ENCODE assay signal across 20 cellular contexts in the genomic region with DNA sequence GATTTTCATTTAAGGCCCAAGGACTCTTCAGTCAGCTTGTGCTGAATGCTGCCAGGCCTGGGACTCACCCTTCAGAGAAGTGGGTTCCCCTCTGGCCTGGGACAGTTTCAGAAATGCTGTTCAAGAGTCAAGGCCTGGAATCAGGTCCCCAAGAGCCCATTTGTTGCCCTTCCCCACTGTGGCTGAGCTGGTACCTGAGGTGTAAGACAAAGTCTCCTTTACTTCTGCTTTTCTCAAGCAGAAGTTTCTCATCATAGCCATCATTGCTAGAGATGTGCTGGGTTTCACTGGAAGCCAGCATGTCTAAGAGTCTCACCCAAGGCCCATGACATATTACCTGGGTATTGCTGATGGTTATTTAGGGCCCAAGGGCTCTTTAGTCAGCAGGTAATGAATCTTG. TPM values are rescaled to one million over a fixed set of nuclear protein-coding genes. Genes with fewer than 3 reads are reported as not detected.
DNase-seq lines count a peak whose midpoint lies in the region; ATAC-seq and TF ChIP-seq lines count a peak whose summit lies in the region.
"Had no signal": no experiment of that assay in that cellular context is flagged by ENCODE, and none has a peak within 500 bp of the region (broad histone marks: within the 10 kb centered on the region; RNA-seq: fewer than 3 reads in every experiment).

No MANE protein-coding gene starts in this region.

- H3K4me3 Mint-ChIP-seq in WTC11 = no peak overlapping the region
- H3K4me3 Mint-ChIP-seq: activated naive CD8-positive, alpha-beta T cell treated with anti-CD3 and anti-CD28 coated beads for 36 hours; effector memory CD8-positive, alpha-beta T cell; nephron progenitor cell had no signal

- CTCF ChIA-PET in WTC11 (lab: Charles Lee) = no interaction called here

- H3K4me1 Mint-ChIP-seq in WTC11 = 0 out of 2 replicates have a peak, but pooled peaks cover under 1% of the 10 kb centered on the region

- DNase-seq in WTC11 (ENCODE audit: low spot score) (no peak), germinal center (ENCODE audit: low spot score) (no peak), glomerular visceral epithelial cell (ENCODE audit: extremely low spot score) (no peak), cortex of kidney (lab: John Stamatoyannopoulos, UW) (no peak)
- DNase-seq: activated CD4-positive, CD25-positive, alpha-beta regulatory T cell; activated CD8-positive, alpha-beta memory T cell treated with anti-CD3 and anti-CD28 coated beads, Interleukin-2, amount 50 U/mL, for 48 hours; activated naive CD8-positive, alpha-beta T cell treated with anti-CD3 and anti-CD28 coated beads for 36 hours; effector memory CD8-positive, alpha-beta T cell; foreskin keratinocyte; IMR-90; mammary epithelial cell; NCI-H1105 treated with DMSO at 0.1 percent for 48 hours; nephron progenitor cell; stimulated activated CD4-positive, alpha-beta T cell treated with anti-CD3 and anti-CD28 coated beads, Interleukin-2, amount 100 ng/mL, for 24 hours; SW 1271; upper lobe of right lung had no signal

- H3K27ac Mint-ChIP-seq in WTC11 = peak overlapping the region; percentile 45; the same call in 1 of the 2 replicates
- H3K27ac Mint-ChIP-seq: effector memory CD8-positive, alpha-beta T cell; nephron progenitor cell had no signal

- POLR2A ChIA-PET in WTC11 (lab: Charles Lee) = no interaction called here

- H3K36me3 Mint-ChIP-seq in WTC11 = peaks cover 19% of the 10 kb centered on the region

- no peak for TF ChIP-seq CTCF in WTC11 (IDR thresholded peaks at IDR 0.05)

- H3K9me3 Mint-ChIP-seq in WTC11 = no peaks in the 10 kb centered on the region
- H3K9me3 Mint-ChIP-seq: activated naive CD8-positive, alpha-beta T cell treated with anti-CD3 and anti-CD28 coated beads for 36 hours; effector memory CD8-positive, alpha-beta T cell had no signal

- no peaks in the 10 kb centered on the region for H3K27me3 Mint-ChIP-seq in WTC11 (ENCODE audit: low read depth)
- H3K27me3 Mint-ChIP-seq: activated naive CD8-positive, alpha-beta T cell treated with anti-CD3 and anti-CD28 coated beads for 36 hours; effector memory CD8-positive, alpha-beta T cell had no signal

- peak; percentile 48 for ATAC-seq in GM18861 (IDR thresholded peaks at IDR 0.05; ENCODE audit: unreplicated experiment)
- peak; percentile 73 for ATAC-seq in GM21423 (IDR thresholded peaks at IDR 0.05; ENCODE audit: unreplicated experiment)
- ATAC-seq in HG02938 (IDR thresholded peaks at IDR 0.05; ENCODE audit: unreplicated experiment) = peak; percentile 64
- no peak for ATAC-seq in WTC11
- ATAC-seq: effector memory CD8-positive, alpha-beta T cell; foreskin keratinocyte; Panc1; upper lobe of right lung had no signal

TF ChIP-seq in WTC11, 78 proteins besides CTCF, POLR2A, EP300 and RAD21:
- TF ChIP-seq KAT7 (CRISPR knock-in tag; IDR thresholded peaks at IDR 0.05; ENCODE audit: borderline replicate concordance) = no peak
- TF ChIP-seq MXD4 (CRISPR knock-in tag; IDR thresholded peaks at IDR 0.05; ENCODE audit: borderline replicate concordance) = no peak
- no peak for TF ChIP-seq NR3C1 (CRISPR knock-in tag; conservative IDR thresholded peaks at IDR 0.05; ENCODE audit: low read depth)
- TF ChIP-seq TEAD4 (CRISPR knock-in tag; IDR thresholded peaks at IDR 0.05) = no peak
- no peak for TF ChIP-seq ZNF671 (CRISPR knock-in tag; IDR thresholded peaks at IDR 0.05)
- TF ChIP-seq ZNF416 (CRISPR knock-in tag; IDR thresholded peaks at IDR 0.05) = no peak
- TF ChIP-seq, protein P1, sequence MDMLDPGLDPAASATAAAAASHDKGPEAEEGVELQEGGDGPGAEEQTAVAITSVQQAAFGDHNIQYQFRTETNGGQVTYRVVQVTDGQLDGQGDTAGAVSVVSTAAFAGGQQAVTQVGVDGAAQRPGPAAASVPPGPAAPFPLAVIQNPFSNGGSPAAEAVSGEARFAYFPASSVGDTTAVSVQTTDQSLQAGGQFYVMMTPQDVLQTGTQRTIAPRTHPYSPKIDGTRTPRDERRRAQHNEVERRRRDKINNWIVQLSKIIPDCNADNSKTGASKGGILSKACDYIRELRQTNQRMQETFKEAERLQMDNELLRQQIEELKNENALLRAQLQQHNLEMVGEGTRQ (CRISPR knock-in tag; IDR thresholded peaks at IDR 0.05) = no peak
- TF ChIP-seq FOXP1 (CRISPR knock-in tag; IDR thresholded peaks at IDR 0.05; ENCODE audit: borderline replicate concordance) = no peak
- no peak for TF ChIP-seq EMX1 (CRISPR knock-in tag; IDR thresholded peaks at IDR 0.05)
- TF ChIP-seq SMAD3 (CRISPR knock-in tag; IDR thresholded peaks at IDR 0.05; ENCODE audit: borderline replicate concordance) = no peak
- TF ChIP-seq, protein P2, sequence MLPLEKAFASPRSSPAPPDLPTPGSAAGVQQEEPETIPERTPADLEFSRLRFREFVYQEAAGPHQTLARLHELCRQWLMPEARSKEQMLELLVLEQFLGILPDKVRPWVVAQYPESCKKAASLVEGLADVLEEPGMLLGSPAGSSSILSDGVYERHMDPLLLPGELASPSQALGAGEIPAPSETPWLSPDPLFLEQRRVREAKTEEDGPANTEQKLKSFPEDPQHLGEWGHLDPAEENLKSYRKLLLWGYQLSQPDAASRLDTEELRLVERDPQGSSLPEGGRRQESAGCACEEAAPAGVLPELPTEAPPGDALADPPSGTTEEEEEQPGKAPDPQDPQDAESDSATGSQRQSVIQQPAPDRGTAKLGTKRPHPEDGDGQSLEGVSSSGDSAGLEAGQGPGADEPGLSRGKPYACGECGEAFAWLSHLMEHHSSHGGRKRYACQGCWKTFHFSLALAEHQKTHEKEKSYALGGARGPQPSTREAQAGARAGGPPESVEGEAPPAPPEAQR (CRISPR knock-in tag; IDR thresholded peaks at IDR 0.05) = no peak
- no peak for TF ChIP-seq RELA (CRISPR knock-in tag; IDR thresholded peaks at IDR 0.05; ENCODE audit: borderline replicate concordance)
- TF ChIP-seq FOXJ3 (CRISPR knock-in tag; IDR thresholded peaks at IDR 0.05; ENCODE audit: borderline replicate concordance) = no peak
- no peak for TF ChIP-seq ZNF396 (CRISPR knock-in tag; IDR thresholded peaks at IDR 0.05; ENCODE audit: borderline replicate concordance)
- TF ChIP-seq ZNF219 (CRISPR knock-in tag; IDR thresholded peaks at IDR 0.05; ENCODE audit: borderline replicate concordance) = no peak
- TF ChIP-seq, protein P3, sequence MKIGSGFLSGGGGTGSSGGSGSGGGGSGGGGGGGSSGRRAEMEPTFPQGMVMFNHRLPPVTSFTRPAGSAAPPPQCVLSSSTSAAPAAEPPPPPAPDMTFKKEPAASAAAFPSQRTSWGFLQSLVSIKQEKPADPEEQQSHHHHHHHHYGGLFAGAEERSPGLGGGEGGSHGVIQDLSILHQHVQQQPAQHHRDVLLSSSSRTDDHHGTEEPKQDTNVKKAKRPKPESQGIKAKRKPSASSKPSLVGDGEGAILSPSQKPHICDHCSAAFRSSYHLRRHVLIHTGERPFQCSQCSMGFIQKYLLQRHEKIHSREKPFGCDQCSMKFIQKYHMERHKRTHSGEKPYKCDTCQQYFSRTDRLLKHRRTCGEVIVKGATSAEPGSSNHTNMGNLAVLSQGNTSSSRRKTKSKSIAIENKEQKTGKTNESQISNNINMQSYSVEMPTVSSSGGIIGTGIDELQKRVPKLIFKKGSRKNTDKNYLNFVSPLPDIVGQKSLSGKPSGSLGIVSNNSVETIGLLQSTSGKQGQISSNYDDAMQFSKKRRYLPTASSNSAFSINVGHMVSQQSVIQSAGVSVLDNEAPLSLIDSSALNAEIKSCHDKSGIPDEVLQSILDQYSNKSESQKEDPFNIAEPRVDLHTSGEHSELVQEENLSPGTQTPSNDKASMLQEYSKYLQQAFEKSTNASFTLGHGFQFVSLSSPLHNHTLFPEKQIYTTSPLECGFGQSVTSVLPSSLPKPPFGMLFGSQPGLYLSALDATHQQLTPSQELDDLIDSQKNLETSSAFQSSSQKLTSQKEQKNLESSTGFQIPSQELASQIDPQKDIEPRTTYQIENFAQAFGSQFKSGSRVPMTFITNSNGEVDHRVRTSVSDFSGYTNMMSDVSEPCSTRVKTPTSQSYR (CRISPR knock-in tag; IDR thresholded peaks at IDR 0.05) = no peak
- no peak for TF ChIP-seq CREM (CRISPR knock-in tag; IDR thresholded peaks at IDR 0.05)
- TF ChIP-seq, protein P4, sequence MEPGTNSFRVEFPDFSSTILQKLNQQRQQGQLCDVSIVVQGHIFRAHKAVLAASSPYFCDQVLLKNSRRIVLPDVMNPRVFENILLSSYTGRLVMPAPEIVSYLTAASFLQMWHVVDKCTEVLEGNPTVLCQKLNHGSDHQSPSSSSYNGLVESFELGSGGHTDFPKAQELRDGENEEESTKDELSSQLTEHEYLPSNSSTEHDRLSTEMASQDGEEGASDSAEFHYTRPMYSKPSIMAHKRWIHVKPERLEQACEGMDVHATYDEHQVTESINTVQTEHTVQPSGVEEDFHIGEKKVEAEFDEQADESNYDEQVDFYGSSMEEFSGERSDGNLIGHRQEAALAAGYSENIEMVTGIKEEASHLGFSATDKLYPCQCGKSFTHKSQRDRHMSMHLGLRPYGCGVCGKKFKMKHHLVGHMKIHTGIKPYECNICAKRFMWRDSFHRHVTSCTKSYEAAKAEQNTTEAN (CRISPR knock-in tag; IDR thresholded peaks at IDR 0.05) = no peak
- TF ChIP-seq ZNF263 (CRISPR knock-in tag; IDR thresholded peaks at IDR 0.05; ENCODE audit: low read depth) = no peak
- no peak for TF ChIP-seq ZNF317 (CRISPR knock-in tag; IDR thresholded peaks at IDR 0.05; ENCODE audit: borderline replicate concordance, low read depth)

RNA-seq across cellular contexts. Expression of a gene that starts 8.9 kb away (rescaled TPM):
- 12.9 to 16.7 TPM (median 13.7 TPM) in 3 replicates for total RNA-seq in WTC11 (2021)

RNA-seq across cellular contexts. Expression of a gene that starts 10.4 kb away (rescaled TPM):
- 118 TPM in 3 replicates for total RNA-seq in WTC11 (2021)
